In the genomic region with DNA sequence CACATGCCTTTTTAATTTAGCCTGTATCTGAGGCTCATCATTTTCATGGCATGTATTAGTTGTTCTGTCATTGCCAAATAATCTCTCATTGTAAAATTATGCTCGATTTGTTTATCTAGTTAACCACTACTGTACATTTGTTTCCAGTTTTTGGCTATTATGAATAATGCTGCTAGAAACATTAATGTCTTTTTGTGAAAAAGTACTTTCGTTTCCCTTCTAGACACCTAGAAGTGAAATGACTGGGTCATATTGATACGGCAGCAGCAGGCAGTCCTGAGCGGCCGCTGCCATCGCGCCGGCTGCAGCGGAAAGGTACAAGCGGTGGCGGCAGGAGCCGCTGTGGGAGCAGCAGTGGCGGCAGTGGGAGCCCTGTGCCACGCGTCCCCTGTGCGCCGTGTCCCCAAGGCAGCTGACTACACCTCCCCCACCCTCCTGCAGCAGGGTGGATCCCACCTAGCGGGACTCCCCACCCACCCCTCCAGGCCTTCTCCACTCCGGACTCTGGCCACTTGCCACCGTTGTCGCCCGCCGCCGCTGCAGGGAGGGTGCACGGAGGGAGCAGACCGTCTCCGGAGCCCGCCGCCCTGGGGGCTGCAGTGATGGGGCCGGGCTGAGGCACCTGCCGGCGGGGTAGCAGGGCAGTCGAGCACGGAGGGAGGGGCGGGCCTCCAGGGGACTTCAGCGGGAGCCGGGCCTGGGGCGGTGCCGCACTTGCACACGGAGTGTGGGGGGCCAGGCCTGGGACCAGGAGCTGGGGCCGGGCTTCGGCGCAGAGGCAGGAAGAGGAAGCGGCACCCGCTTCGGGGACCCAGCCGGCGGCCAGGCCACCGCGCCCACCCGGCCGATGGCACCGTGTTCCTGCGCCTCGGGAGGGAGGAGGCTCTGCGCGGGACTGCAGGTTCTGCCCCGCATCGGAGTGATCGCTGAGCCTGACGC, we compare ENCODE assay signal across 8 cellular contexts.
A peak's percentile ranks its signal among the peaks of the same experiment; 100 is the strongest.
DNase-seq lines count a peak whose midpoint lies in the region; FAIRE-seq lines count a peak whose summit lies in the region.

No MANE protein-coding gene starts in this region.

- no peaks in the 10 kb centered on the region for H3K36me3 Mint-ChIP-seq in activated CD4-positive, alpha-beta T cell treated with anti-CD3 and anti-CD28 coated beads, Interleukin-2, amount 10 ng/mL, durations not matched to agents 7 days and 5 days (ENCODE audit: low read depth)
- no peaks in the 10 kb centered on the region for H3K36me3 Mint-ChIP-seq in activated CD4-positive, alpha-beta memory T cell treated with anti-CD3 and anti-CD28 coated beads, Interleukin-2, amount 10 ng/mL, durations not matched to agents 7 days and 5 days (ENCODE audit: low read depth)

- H3K36me3 ChIP-seq in GM23248 (ENCODE audit: low read depth), result no peaks in the 10 kb centered on the region

- H3K79me2 ChIP-seq in GM23248 (ENCODE audit: insufficient read depth), result no peaks in the 10 kb centered on the region

- peak overlapping the region; percentile 40 for H3K4me3 Mint-ChIP-seq in activated CD4-positive, alpha-beta T cell treated with anti-CD3 and anti-CD28 coated beads, Interleukin-2, amount 10 ng/mL, durations not matched to agents 7 days and 5 days
- H3K4me3 Mint-ChIP-seq in activated CD4-positive, alpha-beta memory T cell treated with anti-CD3 and anti-CD28 coated beads, Interleukin-2, amount 10 ng/mL, durations not matched to agents 7 days and 5 days, result peak overlapping the region; percentile 22

- no peak overlapping the region for H3K27ac Mint-ChIP-seq in activated CD4-positive, alpha-beta T cell treated with anti-CD3 and anti-CD28 coated beads, Interleukin-2, amount 10 ng/mL, durations not matched to agents 7 days and 5 days
- no peak overlapping the region for H3K27ac Mint-ChIP-seq in activated CD4-positive, alpha-beta memory T cell treated with anti-CD3 and anti-CD28 coated beads, Interleukin-2, amount 10 ng/mL, durations not matched to agents 7 days and 5 days

- POLR2A ChIA-PET in activated CD4-positive, alpha-beta T cell treated with anti-CD3 and anti-CD28 coated beads, Interleukin-2, amount 10 ng/mL, durations not matched to agents 7 days and 5 days (lab: Charles Lee), result no interaction called here
- POLR2A ChIA-PET in activated CD4-positive, alpha-beta memory T cell treated with anti-CD3 and anti-CD28 coated beads, Interleukin-2, amount 10 ng/mL, durations not matched to agents 7 days and 5 days (lab: Charles Lee), result no interaction called here

- FAIRE-seq in frontal cortex (lab: Jason Lieb, UNC), result no peak

- peak overlapping the region; percentile 63 for H3K4me2 ChIP-seq in GM23248 (ENCODE audit: unreplicated experiment)

- peaks cover 11% of the 10 kb centered on the region for H3K27me3 ChIP-seq in GM23248 (replicated peaks; ENCODE audit: insufficient read depth)

- H2AFZ ChIP-seq in GM23248, result peak overlapping the region; percentile 70

- peaks cover 58% of the 10 kb centered on the region for H3K27me3 Mint-ChIP-seq in activated CD4-positive, alpha-beta T cell treated with anti-CD3 and anti-CD28 coated beads, Interleukin-2, amount 10 ng/mL, durations not matched to agents 7 days and 5 days
- H3K27me3 Mint-ChIP-seq in activated CD4-positive, alpha-beta memory T cell treated with anti-CD3 and anti-CD28 coated beads, Interleukin-2, amount 10 ng/mL, durations not matched to agents 7 days and 5 days, result peaks cover 41% of the 10 kb centered on the region

- H3K9me3 ChIP-seq in GM23248 (ENCODE audit: low read depth), result no peaks in the 10 kb centered on the region

- CTCF ChIA-PET in activated CD4-positive, alpha-beta T cell treated with anti-CD3 and anti-CD28 coated beads, Interleukin-2, amount 10 ng/mL, durations not matched to agents 7 days and 5 days (lab: Charles Lee), result no interaction called here
- CTCF ChIA-PET in activated CD4-positive, alpha-beta memory T cell treated with anti-CD3 and anti-CD28 coated beads, Interleukin-2, amount 10 ng/mL, durations not matched to agents 7 days and 5 days (lab: Charles Lee), result no interaction called here

- H3K9me2 ChIP-seq in GM23248 (ENCODE audit: insufficient read depth), result no peaks in the 10 kb centered on the region

- no peaks in the 10 kb centered on the region for H4K20me1 ChIP-seq in GM23248 (ENCODE audit: insufficient read depth)

- peaks cover 3% of the 10 kb centered on the region for H3K4me1 ChIP-seq in GM23248 (ENCODE audit: insufficient read depth)

- H3K4me3 ChIP-seq in GM23248, result peak overlapping the region; percentile 65

- H3F3A ChIP-seq in GM23248 (ENCODE audit: insufficient read depth), result 0 out of 2 replicates have a peak, but pooled peaks cover 8% of the 10 kb centered on the region

- H3K9me3 Mint-ChIP-seq in activated CD4-positive, alpha-beta T cell treated with anti-CD3 and anti-CD28 coated beads, Interleukin-2, amount 10 ng/mL, durations not matched to agents 7 days and 5 days, result no peaks in the 10 kb centered on the region
- no peaks in the 10 kb centered on the region for H3K9me3 Mint-ChIP-seq in activated CD4-positive, alpha-beta memory T cell treated with anti-CD3 and anti-CD28 coated beads, Interleukin-2, amount 10 ng/mL, durations not matched to agents 7 days and 5 days

- peak; percentile 6 for DNase-seq in activated CD4-positive, alpha-beta T cell treated with anti-CD3 and anti-CD28 coated beads, Interleukin-2, amount 10 ng/mL, durations not matched to agents 7 days and 5 days
- DNase-seq in activated CD4-positive, alpha-beta T cell treated with anti-CD3 and anti-CD28 coated beads for 4 hours, result no peak
- DNase-seq in GM23248, result peak; percentile 64
- DNase-seq in LHCN-M2 (ENCODE audit: low read depth), result peak; percentile 19
- no peak for DNase-seq in activated CD4-positive, alpha-beta memory T cell treated with anti-CD3 and anti-CD28 coated beads, Interleukin-2, amount 10 ng/mL, durations not matched to agents 7 days and 5 days
- peak; percentile 24 to 35 for DNase-seq in frontal cortex (ENCODE audit: low spot score in 2 of 2)
- DNase-seq in nucleus accumbens (lab: John Stamatoyannopoulos, UW), result peak in 40 of 56 donors; percentile 4 to 77 (median 38)
- no peak for DNase-seq in mesenteric fat pad (ENCODE audit: low spot score)

- no peak overlapping the region for H3K27ac ChIP-seq in GM23248

- 2% methylated on average over 27 to 59 of the region's 61 CpGs for WGBS in GM23248 (ENCODE audit: low coverage in 1 of 2, low lambda C conversion rate in 2 of 2, missing lambda C conversion rate in 2 of 2), 2 experiments

- peaks cover 2% of the 10 kb centered on the region for H3K4me1 Mint-ChIP-seq in activated CD4-positive, alpha-beta T cell treated with anti-CD3 and anti-CD28 coated beads, Interleukin-2, amount 10 ng/mL, durations not matched to agents 7 days and 5 days
- H3K4me1 Mint-ChIP-seq in activated CD4-positive, alpha-beta memory T cell treated with anti-CD3 and anti-CD28 coated beads, Interleukin-2, amount 10 ng/mL, durations not matched to agents 7 days and 5 days, result peaks cover 3% of the 10 kb centered on the region

- no peak overlapping the region for H3K9ac ChIP-seq in GM23248

- in situ Hi-C loops in GM23248 (cut with MboI), result no loop called here

Comparison
In these comparisons a context has a peak if more than half of its experiments do, and no peak if none do; other contexts are left out.
1. DNase-seq: peak in activated CD4-positive, alpha-beta T cell treated with anti-CD3 and anti-CD28 coated beads, Interleukin-2, amount 10 ng/mL, durations not matched to agents 7 days and 5 days (single experiment), GM23248 (single experiment), LHCN-M2 (single experiment), frontal cortex (2 of 2) and nucleus accumbens (40 of 56); none in activated CD4-positive, alpha-beta T cell treated with anti-CD3 and anti-CD28 coated beads for 4 hours (0 of 2), activated CD4-positive, alpha-beta memory T cell treated with anti-CD3 and anti-CD28 coated beads, Interleukin-2, amount 10 ng/mL, durations not matched to agents 7 days and 5 days (single experiment) and mesenteric fat pad (single experiment).